Comparison of ENCODE assay signal across 19 cellular contexts in the genomic region with DNA sequence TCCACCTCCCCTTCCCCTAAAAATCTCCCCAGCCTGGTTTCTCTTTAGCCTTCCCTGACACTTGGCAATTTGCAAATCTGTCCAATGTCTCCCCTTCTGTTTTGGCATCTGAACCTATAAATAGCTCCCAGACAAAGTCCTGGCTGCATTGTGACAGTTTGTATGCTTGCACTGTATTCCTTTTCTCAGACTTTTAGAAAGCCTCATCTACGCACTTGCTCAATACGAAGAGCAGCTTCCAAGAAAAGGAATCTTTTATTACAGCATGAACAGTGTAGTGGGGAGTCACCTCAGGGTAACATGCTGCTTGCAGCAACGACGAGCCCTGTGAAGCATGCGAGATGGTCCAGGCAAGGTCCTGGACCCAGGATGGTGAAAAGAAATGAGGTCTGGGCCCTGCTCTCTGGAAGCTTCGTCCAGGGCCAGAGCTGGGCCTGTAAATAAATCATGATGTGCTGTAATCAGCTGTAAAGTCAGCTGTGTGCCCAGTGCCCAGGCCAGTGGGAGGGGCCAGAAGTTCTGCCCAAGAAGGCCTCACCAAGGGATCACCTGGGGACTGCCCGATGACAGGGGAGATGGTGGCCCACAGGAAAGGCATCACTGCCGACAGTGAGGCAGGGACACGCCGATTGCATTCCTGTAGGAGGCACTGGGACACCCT.
DNase-seq lines count a peak whose midpoint lies in the region; ATAC-seq and TF ChIP-seq lines count a peak whose summit lies in the region.
"Had no signal": no experiment of that assay in that cellular context is flagged by ENCODE, and none has a peak within 500 bp of the region (broad histone marks: within the 10 kb centered on the region; RNA-seq: fewer than 3 reads in every experiment).

No MANE protein-coding gene starts in this region.

- H3K27ac ChIP-seq in heart right ventricle (peak overlapping the region in 7 of 10 donors; percentile 25 to 77 (median 66)), neural progenitor cell (no peak overlapping the region), uterus (peak overlapping the region; percentile 3 to 24)
- H3K27ac ChIP-seq: parathyroid adenoma had no signal

- no peak overlapping the region for H3K9ac ChIP-seq in neural progenitor cell
- H3K9ac ChIP-seq: parathyroid adenoma had no signal

- CTCF ChIA-PET in activated CD8-positive, alpha-beta T cell treated with anti-CD3 and anti-CD28 coated beads, Interleukin-2, amount 10 ng/mL, durations not matched to agents 7 days and 5 days (lab: Charles Lee) = interaction anchor here (1.1 to 1.7 kb wide), 5 partner anchors 12 to 79 kb away, joined by 3 to 7 read pairs (median 4); no protein-coding TSS in a partner anchor

- no peak for TF ChIP-seq CTCF in heart right ventricle (IDR thresholded peaks at IDR 0.05)
- TF ChIP-seq CTCF in neural progenitor cell (IDR thresholded peaks at IDR 0.05) = no peak
- TF ChIP-seq CTCF in uterus (IDR thresholded peaks at IDR 0.05) = no peak

- H3K4me2 ChIP-seq in neural progenitor cell = no peak overlapping the region

- H3K27me3 ChIP-seq in heart right ventricle (no peaks in the 10 kb centered on the region), neural progenitor cell (no peaks in the 10 kb centered on the region), uterus (no peaks in the 10 kb centered on the region)

- intact Hi-C loops in heart right ventricle (cut with DNase I) (loop anchor here in 2 of 10 donors (5.0 to 10.0 kb wide), 2 partner anchors 80 to 457 kb away; no protein-coding TSS in a partner anchor), uterus (cut with DNase I; ENCODE audit: low total_unique reads) (no loop called here)

- peaks cover 0 to under 1% (median 0%) of the 10 kb centered on the region in 9 donors for H3K36me3 ChIP-seq in heart right ventricle
- no peaks in the 10 kb centered on the region for H3K36me3 ChIP-seq in neural progenitor cell
- H3K36me3 ChIP-seq in uterus = no peaks in the 10 kb centered on the region
- H3K36me3 ChIP-seq: HAP-1 had no signal

- TF ChIP-seq POLR2A in uterus (IDR thresholded peaks at IDR 0.05) = no peak

- no peak overlapping the region for H3K4me3 Mint-ChIP-seq in activated naive CD8-positive, alpha-beta T cell treated with anti-CD3 and anti-CD28 coated beads, Interleukin-2, amount 50 U/mL, for 24 hours
- H3K4me3 Mint-ChIP-seq in activated naive CD8-positive, alpha-beta T cell treated with anti-CD3 and anti-CD28 coated beads for 36 hours = no peak overlapping the region
- H3K4me3 Mint-ChIP-seq in neural progenitor cell = no peak overlapping the region
- H3K4me3 Mint-ChIP-seq in activated CD8-positive, alpha-beta T cell treated with anti-CD3 and anti-CD28 coated beads, Interleukin-2, amount 10 ng/mL, durations not matched to agents 7 days and 5 days = no peak overlapping the region
- H3K4me3 Mint-ChIP-seq: activated CD4-positive, alpha-beta T cell treated with anti-CD3 and anti-CD28 coated beads, Interleukin-2, amount 10 ng/mL, durations not matched to agents 24 days and 14 days had no signal

- H2AFZ ChIP-seq in neural progenitor cell (replicated peaks) = no peak overlapping the region
- H2AFZ ChIP-seq: parathyroid adenoma had no signal

- H3K4me3 ChIP-seq in heart right ventricle (no peak overlapping the region), neural progenitor cell (no peak overlapping the region), uterus (no peak overlapping the region)
- H3K4me3 ChIP-seq: HAP-1 had no signal

- H3K9me3 Mint-ChIP-seq in activated naive CD8-positive, alpha-beta T cell treated with anti-CD3 and anti-CD28 coated beads, Interleukin-2, amount 50 U/mL, for 24 hours = no peaks in the 10 kb centered on the region
- peaks cover 1% of the 10 kb centered on the region for H3K9me3 Mint-ChIP-seq in activated naive CD8-positive, alpha-beta T cell treated with anti-CD3 and anti-CD28 coated beads for 36 hours
- no peaks in the 10 kb centered on the region for H3K9me3 Mint-ChIP-seq in neural progenitor cell
- H3K9me3 Mint-ChIP-seq in activated CD8-positive, alpha-beta T cell treated with anti-CD3 and anti-CD28 coated beads, Interleukin-2, amount 10 ng/mL, durations not matched to agents 7 days and 5 days (ENCODE audit: insufficient read depth) = no peaks in the 10 kb centered on the region
- H3K9me3 Mint-ChIP-seq: activated CD4-positive, alpha-beta T cell treated with anti-CD3 and anti-CD28 coated beads, Interleukin-2, amount 10 ng/mL, durations not matched to agents 24 days and 14 days had no signal

- peak overlapping the region; percentile 55 for H3K27ac Mint-ChIP-seq in activated naive CD8-positive, alpha-beta T cell treated with anti-CD3 and anti-CD28 coated beads, Interleukin-2, amount 50 U/mL, for 24 hours
- no peak overlapping the region for H3K27ac Mint-ChIP-seq in activated naive CD8-positive, alpha-beta T cell treated with anti-CD3 and anti-CD28 coated beads for 36 hours
- H3K27ac Mint-ChIP-seq in neural progenitor cell = peak overlapping the region; percentile 39
- H3K27ac Mint-ChIP-seq in activated CD8-positive, alpha-beta T cell treated with anti-CD3 and anti-CD28 coated beads, Interleukin-2, amount 10 ng/mL, durations not matched to agents 7 days and 5 days = no peak overlapping the region
- H3K27ac Mint-ChIP-seq: activated CD4-positive, alpha-beta T cell treated with anti-CD3 and anti-CD28 coated beads, Interleukin-2, amount 10 ng/mL, durations not matched to agents 24 days and 14 days had no signal

- 59 to 68% methylated on average over 10 of the region's 10 CpGs for WGBS in heart right ventricle, 2 donors

- no peak for ATAC-seq in activated naive CD8-positive, alpha-beta T cell treated with anti-CD3 and anti-CD28 coated beads, Interleukin-2, amount 50 U/mL, for 24 hours
- ATAC-seq in heart right ventricle (peak; percentile 11 to 68 (median 45)), HG02623 (IDR thresholded peaks at IDR 0.05; ENCODE audit: unreplicated experiment) (no peak)
- ATAC-seq in activated CD8-positive, alpha-beta T cell treated with anti-CD3 and anti-CD28 coated beads, Interleukin-2, amount 10 ng/mL, durations not matched to agents 7 days and 5 days = no peak
- ATAC-seq: PC-3 had no signal

- no peaks in the 10 kb centered on the region for H4K20me1 ChIP-seq in neural progenitor cell (ENCODE audit: low read depth)

- POLR2A ChIA-PET in activated CD8-positive, alpha-beta T cell treated with anti-CD3 and anti-CD28 coated beads, Interleukin-2, amount 10 ng/mL, durations not matched to agents 7 days and 5 days (lab: Charles Lee) = interaction anchor here (0.6 kb wide), 1 partner anchor 510 kb away, joined by 3 read pairs; no protein-coding TSS in a partner anchor

- H3K4me1 ChIP-seq in heart right ventricle (peaks cover 0 to 35% (median 24%) of the 10 kb centered on the region in 9 donors), neural progenitor cell (peaks cover 6% of the 10 kb centered on the region), uterus (no peaks in the 10 kb centered on the region)
- H3K4me1 ChIP-seq: HAP-1 had no signal

- DNase-seq in activated naive CD8-positive, alpha-beta T cell treated with anti-CD3 and anti-CD28 coated beads, Interleukin-2, amount 50 U/mL, for 24 hours = no peak
- no peak for DNase-seq in activated naive CD8-positive, alpha-beta T cell treated with anti-CD3 and anti-CD28 coated beads for 36 hours
- DNase-seq in heart right ventricle = no peak
- DNase-seq in neural progenitor cell (ENCODE audit: low spot score) = no peak
- no peak for DNase-seq in uterus
- DNase-seq in stimulated activated CD4-positive, alpha-beta T cell treated with anti-CD3 and anti-CD28 coated beads, Interleukin-1b, Interleukin-23, amount 100 ng/mL, for 48 hours = no peak
- no peak for DNase-seq in activated CD8-positive, alpha-beta T cell treated with anti-CD3 and anti-CD28 coated beads, Interleukin-2, amount 10 ng/mL, durations not matched to agents 7 days and 5 days
- DNase-seq: activated CD4-positive, alpha-beta T cell treated with anti-CD3 and anti-CD28 coated beads, Interleukin-2, amount 10 ng/mL, durations not matched to agents 24 days and 14 days; activated CD8-positive, alpha-beta memory T cell treated with anti-CD3 and anti-CD28 coated beads, Interleukin-2, amount 50 U/mL, for 48 hours; activated effector memory CD4-positive, alpha-beta T cell treated with Interleukin-2 at 50 U/mL for 16 hours; central memory CD4-positive, alpha-beta T cell; erythroblast; NCI-H187 treated with DMSO at 0.1 percent for 48 hours; NCI-H345; PC-3; SIG-M5 had no signal

- peaks cover 16% of the 10 kb centered on the region for H3K36me3 Mint-ChIP-seq in activated naive CD8-positive, alpha-beta T cell treated with anti-CD3 and anti-CD28 coated beads, Interleukin-2, amount 50 U/mL, for 24 hours (ENCODE audit: low read depth)
- peaks cover 25% of the 10 kb centered on the region for H3K36me3 Mint-ChIP-seq in activated naive CD8-positive, alpha-beta T cell treated with anti-CD3 and anti-CD28 coated beads for 36 hours
- no peaks in the 10 kb centered on the region for H3K36me3 Mint-ChIP-seq in neural progenitor cell
- peaks cover 51% of the 10 kb centered on the region for H3K36me3 Mint-ChIP-seq in activated CD8-positive, alpha-beta T cell treated with anti-CD3 and anti-CD28 coated beads, Interleukin-2, amount 10 ng/mL, durations not matched to agents 7 days and 5 days (ENCODE audit: low read depth)

- no peaks in the 10 kb centered on the region for H3F3A ChIP-seq in neural progenitor cell (ENCODE audit: low read depth)

- H3K9me3 ChIP-seq in heart right ventricle = peaks cover 0 to 16% (median 2%) of the 10 kb centered on the region in 11 donors
- no peaks in the 10 kb centered on the region for H3K9me3 ChIP-seq in neural progenitor cell (ENCODE audit: low read depth)
- H3K9me3 ChIP-seq in uterus = no peaks in the 10 kb centered on the region
- H3K9me3 ChIP-seq: HAP-1 had no signal

- H3K4me1 Mint-ChIP-seq in activated naive CD8-positive, alpha-beta T cell treated with anti-CD3 and anti-CD28 coated beads, Interleukin-2, amount 50 U/mL, for 24 hours = peaks cover 33% of the 10 kb centered on the region
- H3K4me1 Mint-ChIP-seq in activated naive CD8-positive, alpha-beta T cell treated with anti-CD3 and anti-CD28 coated beads for 36 hours = peaks cover 28% of the 10 kb centered on the region
- peaks cover 17% of the 10 kb centered on the region for H3K4me1 Mint-ChIP-seq in neural progenitor cell
- H3K4me1 Mint-ChIP-seq in activated CD8-positive, alpha-beta T cell treated with anti-CD3 and anti-CD28 coated beads, Interleukin-2, amount 10 ng/mL, durations not matched to agents 7 days and 5 days (ENCODE audit: low read depth) = peaks cover 42% of the 10 kb centered on the region

- H3K27me3 Mint-ChIP-seq in activated naive CD8-positive, alpha-beta T cell treated with anti-CD3 and anti-CD28 coated beads, Interleukin-2, amount 50 U/mL, for 24 hours = no peaks in the 10 kb centered on the region
- H3K27me3 Mint-ChIP-seq in activated naive CD8-positive, alpha-beta T cell treated with anti-CD3 and anti-CD28 coated beads for 36 hours = no peaks in the 10 kb centered on the region
- peaks cover 9% of the 10 kb centered on the region for H3K27me3 Mint-ChIP-seq in neural progenitor cell (ENCODE audit: insufficient read depth, low read depth)
- no peaks in the 10 kb centered on the region for H3K27me3 Mint-ChIP-seq in activated CD8-positive, alpha-beta T cell treated with anti-CD3 and anti-CD28 coated beads, Interleukin-2, amount 10 ng/mL, durations not matched to agents 7 days and 5 days (ENCODE audit: low read depth)

- no peaks in the 10 kb centered on the region for H3K79me2 ChIP-seq in neural progenitor cell (ENCODE audit: low read depth)
- H3K79me2 ChIP-seq: parathyroid adenoma had no signal

Comparison
In these comparisons a context has a peak if more than half of its experiments do, and no peak if none do; other contexts are left out.
1. H3K27ac Mint-ChIP-seq: peak in activated naive CD8-positive, alpha-beta T cell treated with anti-CD3 and anti-CD28 coated beads, Interleukin-2, amount 50 U/mL, for 24 hours (single experiment) and neural progenitor cell (single experiment); none in activated naive CD8-positive, alpha-beta T cell treated with anti-CD3 and anti-CD28 coated beads for 36 hours (single experiment) and activated CD8-positive, alpha-beta T cell treated with anti-CD3 and anti-CD28 coated beads, Interleukin-2, amount 10 ng/mL, durations not matched to agents 7 days and 5 days (single experiment).
2. ATAC-seq: peak in heart right ventricle (8 of 8); none in activated naive CD8-positive, alpha-beta T cell treated with anti-CD3 and anti-CD28 coated beads, Interleukin-2, amount 50 U/mL, for 24 hours (single experiment), HG02623 (single experiment) and activated CD8-positive, alpha-beta T cell treated with anti-CD3 and anti-CD28 coated beads, Interleukin-2, amount 10 ng/mL, durations not matched to agents 7 days and 5 days (single experiment).